16 cellular contexts compared by ENCODE assay signal in the genomic region with DNA sequence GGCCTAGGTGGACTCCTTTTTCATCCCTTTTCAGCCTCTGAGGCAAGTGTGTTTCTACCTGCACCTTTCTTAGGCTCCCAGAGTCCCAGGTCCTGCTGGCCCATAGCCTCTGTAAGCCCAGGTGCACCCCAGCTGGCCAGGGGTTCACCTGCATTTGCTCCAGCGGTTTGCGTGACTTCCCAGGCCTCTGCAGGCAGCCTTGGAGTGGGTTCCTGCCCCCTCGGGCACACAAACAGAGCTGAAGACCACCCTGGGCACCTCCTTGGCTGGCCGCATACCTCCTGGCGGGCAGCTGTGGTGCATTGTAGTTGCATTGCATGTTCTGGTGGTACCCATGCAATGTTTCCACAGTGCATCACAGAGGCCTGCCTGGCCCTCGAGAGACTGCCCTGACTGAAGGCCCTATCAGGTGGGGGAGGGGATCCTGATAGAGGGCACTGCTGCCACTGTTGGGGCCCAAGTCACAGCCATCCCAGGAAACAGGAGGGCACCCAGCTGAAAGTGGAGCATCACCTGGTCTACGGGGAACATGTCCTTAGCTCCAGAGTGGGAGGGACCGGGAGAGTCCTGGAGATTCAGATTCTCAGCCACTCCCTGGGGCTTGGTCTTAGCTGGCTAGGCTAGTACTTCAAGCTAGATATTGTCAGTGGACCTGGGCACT. TPM values are rescaled to one million over a fixed set of nuclear protein-coding genes. Genes with fewer than 3 reads are reported as not detected.
DNase-seq lines count a peak whose midpoint lies in the region; ATAC-seq and TF ChIP-seq lines count a peak whose summit lies in the region.
"Had no signal": no experiment of that assay in that cellular context is flagged by ENCODE, and none has a peak within 500 bp of the region (broad histone marks: within the 10 kb centered on the region; RNA-seq: fewer than 3 reads in every experiment).

No MANE protein-coding gene starts in this region.

- H3K79me2 ChIP-seq in osteoblast (ENCODE audit: insufficient read depth, low read length): no peaks in the 10 kb centered on the region

- H2AFZ ChIP-seq in osteoblast (ENCODE audit: low read length): no peak overlapping the region

- TF ChIP-seq POLR2A in vagina (IDR thresholded peaks at IDR 0.05): no peak

- H3K36me3 Mint-ChIP-seq in activated T-cell treated with anti-CD3 and anti-CD28 coated beads, Interleukin-2, amount 50 U/mL, for 24 hours (ENCODE audit: low read depth): peaks cover 95% of the 10 kb centered on the region

- H3K9me3 Mint-ChIP-seq in activated T-cell treated with anti-CD3 and anti-CD28 coated beads, Interleukin-2, amount 50 U/mL, for 24 hours: no peaks in the 10 kb centered on the region
- H3K9me3 Mint-ChIP-seq: CD8-positive, alpha-beta memory T cell; H9 had no signal

- H3K27ac ChIP-seq in RWPE1 (peak overlapping the region; percentile 35), osteoblast (ENCODE audit: low read depth, low read length) (no peak overlapping the region), vagina (no peak overlapping the region)
- H3K27ac ChIP-seq: 22Rv1, BLaER1 had no signal

- intact Hi-C loops in Right ventricle myocardium inferior (cut with DNase I): no loop called here
- intact Hi-C loops in left cardiac atrium (cut with DNase I): no loop called here
- intact Hi-C loops in vagina (cut with DNase I): no loop called here

- no peak overlapping the region for H3K4me2 ChIP-seq in osteoblast (ENCODE audit: insufficient read depth, low read length)
- H3K4me2 ChIP-seq: BLaER1 had no signal

- H3K27me3 ChIP-seq in osteoblast (ENCODE audit: insufficient read depth, low read length) (no peaks in the 10 kb centered on the region), vagina (no peaks in the 10 kb centered on the region)
- H3K27me3 ChIP-seq: BLaER1 had no signal

- peaks cover 2% of the 10 kb centered on the region for H3K4me1 Mint-ChIP-seq in activated T-cell treated with anti-CD3 and anti-CD28 coated beads, Interleukin-2, amount 50 U/mL, for 24 hours (ENCODE audit: low read depth)
- H3K4me1 Mint-ChIP-seq: H9 had no signal

- TF ChIP-seq CTCF in RWPE1 (conservative IDR thresholded peaks at IDR 0.05; ENCODE audit: low read depth) (no peak), osteoblast (IDR thresholded peaks at IDR 0.05; ENCODE audit: extremely low read depth, low read depth, low read length) (no peak), vagina (IDR thresholded peaks at IDR 0.05) (no peak)

- H3K27ac Mint-ChIP-seq in activated T-cell treated with anti-CD3 and anti-CD28 coated beads, Interleukin-2, amount 50 U/mL, for 24 hours: no peak overlapping the region
- H3K27ac Mint-ChIP-seq: H9 had no signal

- CTCF ChIA-PET in RWPE1 (lab: Yijun Ruan, JAX): no interaction called here

- H3K36me3 ChIP-seq in osteoblast (ENCODE audit: insufficient read depth, low read length) (peaks cover 37% of the 10 kb centered on the region), vagina (peaks cover 0 to 93% of the 10 kb centered on the region in 2 donors)

- no peak overlapping the region for H3K4me3 Mint-ChIP-seq in activated T-cell treated with anti-CD3 and anti-CD28 coated beads, Interleukin-2, amount 50 U/mL, for 24 hours
- H3K4me3 Mint-ChIP-seq: CD8-positive, alpha-beta memory T cell; H9 had no signal

- H3K4me3 ChIP-seq in osteoblast (ENCODE audit: insufficient read depth, low read length) (no peak overlapping the region), vagina (no peak overlapping the region)
- H3K4me3 ChIP-seq: BLaER1 had no signal

- H3K27me3 Mint-ChIP-seq in activated T-cell treated with anti-CD3 and anti-CD28 coated beads, Interleukin-2, amount 50 U/mL, for 24 hours: no peaks in the 10 kb centered on the region
- H3K27me3 Mint-ChIP-seq: CD8-positive, alpha-beta memory T cell had no signal

- no peak for ATAC-seq in Right ventricle myocardium inferior
- ATAC-seq in left cardiac atrium: no peak
- ATAC-seq in esophagus mucosa: peak; percentile 1

- POLR2A ChIA-PET in RWPE1 (lab: Yijun Ruan, JAX; ENCODE audit: low non-redundant PET): no interaction called here

- peaks cover 8% of the 10 kb centered on the region for H4K20me1 ChIP-seq in osteoblast (ENCODE audit: insufficient read depth, low read length)

- H3K4me1 ChIP-seq in osteoblast (ENCODE audit: insufficient read depth, low read length) (no peaks in the 10 kb centered on the region), vagina (no peaks in the 10 kb centered on the region)
- H3K4me1 ChIP-seq: BLaER1, Caco-2 had no signal

- H3K9me3 ChIP-seq in osteoblast (ENCODE audit: low read depth, low read length): no peaks in the 10 kb centered on the region
- H3K9me3 ChIP-seq in vagina: no peaks in the 10 kb centered on the region
- H3K9me3 ChIP-seq: BLaER1, Caco-2 had no signal

- DNase-seq in Right ventricle myocardium inferior (ENCODE audit: missing footprints) (peak; percentile 32), left cardiac atrium (no peak), RWPE1 (ENCODE audit: low spot score) (no peak), osteoblast (ENCODE audit: insufficient read length, low spot score, missing footprints) (peak; percentile 66), vagina (ENCODE audit: extremely low spot score in 2 of 2) (no peak)
- no peak for DNase-seq in activated T-cell treated with anti-CD3 and anti-CD28 coated beads, Interleukin-2, amount 50 U/mL, for 24 hours
- no peak for DNase-seq in activated naive CD4-positive, alpha-beta T cell treated with Interleukin-2 at 50 U/mL for 16 hours
- DNase-seq: Caco-2; CD8-positive, alpha-beta memory T cell; DND-41; GDM1; GOT3; H9 had no signal

RNA-seq across cellular contexts. Expression of a gene that starts 14.1 kb away (rescaled TPM):
- total RNA-seq in Right ventricle myocardium inferior: 6.8 TPM
- 1 to 10 TPM; 1.1 to 3.3 TPM for total RNA-seq in left cardiac atrium
- 0.16 TPM for total RNA-seq in esophagus mucosa
- total RNA-seq in osteoblast: not detected in 2 replicates
- not detected for total RNA-seq in vagina

RNA-seq across cellular contexts. Expression of a gene that starts 25.8 kb away (rescaled TPM):
- 1.2 TPM for total RNA-seq in Right ventricle myocardium inferior
- under 1 TPM; 0.29 to 0.44 TPM for total RNA-seq in left cardiac atrium
- total RNA-seq in esophagus mucosa: 1.00 TPM
- under 0.01 TPM in 2 replicates for total RNA-seq in osteoblast
- total RNA-seq in vagina: not detected

RNA-seq across cellular contexts. Expression of a gene that starts 46.2 kb away (rescaled TPM):
- total RNA-seq in Right ventricle myocardium inferior: 1.5 TPM
- total RNA-seq in left cardiac atrium: 1 to 10 TPM in 1 of 2 donors, under 1 TPM in 1; 0.79 to 2.0 TPM
- total RNA-seq in esophagus mucosa: 10.6 TPM
- 1.2 and 1.8 TPM in 2 replicates for total RNA-seq in osteoblast
- total RNA-seq in vagina: not detected

Comparison
In these comparisons a context has a peak if more than half of its experiments do, and no peak if none do; other contexts are left out.
1. DNase-seq: peak in Right ventricle myocardium inferior (single experiment) and osteoblast (single experiment); none in left cardiac atrium (single experiment), RWPE1 (single experiment), activated T-cell treated with anti-CD3 and anti-CD28 coated beads, Interleukin-2, amount 50 U/mL, for 24 hours (single experiment), activated naive CD4-positive, alpha-beta T cell treated with Interleukin-2 at 50 U/mL for 16 hours (single experiment) and vagina (0 of 2).